In genomic region chr12:91609283-91609682, GRCh38 we compare ENCODE assay signal across 23 cellular contexts.
"Had no signal": no experiment of that assay in that cellular context is flagged by ENCODE, and none has a peak within 500 bp of the region (broad histone marks: within the 10 kb centered on the region; RNA-seq: fewer than 3 reads in every experiment).

No MANE protein-coding gene starts in this region.

- H3K36me3 Mint-ChIP-seq: activated naive CD8-positive, alpha-beta T cell treated with anti-CD3 and anti-CD28 coated beads, Interleukin-2, amount 10 ng/mL, durations not matched to agents 7 days and 5 days; naive thymus-derived CD4-positive, alpha-beta T cell; T-cell had no signal

- DNase-seq: activated CD4-positive, alpha-beta T cell treated with anti-CD3 and anti-CD28 coated beads for 1 hour; activated CD4-positive, alpha-beta T cell treated with anti-CD3 and anti-CD28 coated beads, Interleukin-2, amount 50 U/mL, for 4 hours; activated gamma-delta T cell treated with Interleukin-2 at 50 U/mL for 16 hours; activated naive CD8-positive, alpha-beta T cell treated with anti-CD3 and anti-CD28 coated beads, Interleukin-2, amount 10 ng/mL, durations not matched to agents 7 days and 5 days; amniotic stem cell; colonic mucosa; gastrocnemius medialis; islet precursor cell; naive thymus-derived CD4-positive, alpha-beta T cell; stimulated activated CD4-positive, alpha-beta T cell treated with anti-CD3 and anti-CD28 coated beads, Interleukin-4, amount 100 ng/mL, for 4 hours; stomach; T-cell; WERI-Rb-1 had no signal

- H3K27ac ChIP-seq: breast epithelium, colonic mucosa, esophagus muscularis mucosa, gastrocnemius medialis, prostate gland, right atrium auricular region, stomach, suprapubic skin, tibial nerve, WERI-Rb-1 had no signal

- H3K36me3 ChIP-seq: breast epithelium, colonic mucosa, esophagus muscularis mucosa, gastrocnemius medialis, prostate gland, right atrium auricular region, stomach, suprapubic skin, tibial nerve, WERI-Rb-1 had no signal

- H3K9me3 ChIP-seq: breast epithelium, colonic mucosa, esophagus muscularis mucosa, gastrocnemius medialis, prostate gland, right atrium auricular region, stomach, suprapubic skin, tibial nerve had no signal

- H3K27me3 ChIP-seq: breast epithelium, colonic mucosa, esophagus muscularis mucosa, gastrocnemius medialis, right atrium auricular region, stomach, suprapubic skin, tibial nerve had no signal

- H3K27ac Mint-ChIP-seq: activated naive CD8-positive, alpha-beta T cell treated with anti-CD3 and anti-CD28 coated beads, Interleukin-2, amount 10 ng/mL, durations not matched to agents 7 days and 5 days; activated T-helper 1 cell treated with anti-CD3 and anti-CD28 coated beads, Interleukin-12 subunit alpha, Interleukin-12 subunit beta, Interleukin-2, Interleukin-4 antibody, amounts not matched to agents 30 ng/mL and 10 ng/mL and 1 ng/mL, durations not matched to agents 14 hours and 24 hours and 36 hours; T-cell had no signal

- ATAC-seq: gastrocnemius medialis; left lobe of liver; naive thymus-derived CD4-positive, alpha-beta T cell; T-cell had no signal

- H3K9me3 Mint-ChIP-seq: activated naive CD8-positive, alpha-beta T cell treated with anti-CD3 and anti-CD28 coated beads, Interleukin-2, amount 10 ng/mL, durations not matched to agents 7 days and 5 days; activated T-helper 1 cell treated with anti-CD3 and anti-CD28 coated beads, Interleukin-12 subunit alpha, Interleukin-12 subunit beta, Interleukin-2, Interleukin-4 antibody, amounts not matched to agents 30 ng/mL and 10 ng/mL and 1 ng/mL, durations not matched to agents 14 hours and 24 hours and 36 hours; T-cell had no signal

- H3K4me3 ChIP-seq: breast epithelium, colonic mucosa, esophagus muscularis mucosa, gastrocnemius medialis, lung, prostate gland, right atrium auricular region, stomach, suprapubic skin, tibial nerve had no signal

- H3K4me1 ChIP-seq: breast epithelium, colonic mucosa, gastrocnemius medialis, prostate gland, stomach, suprapubic skin, tibial nerve had no signal

- FAIRE-seq: TTC549 had no signal
